Comparison of ENCODE assay signal across 18 cellular contexts in genomic region chr7:129307592-129307991, GRCh38.
DNase-seq lines count a peak whose midpoint lies in the region; ATAC-seq and TF ChIP-seq lines count a peak whose summit lies in the region.
"Had no signal": no experiment of that assay in that cellular context is flagged by ENCODE, and none has a peak within 500 bp of the region (broad histone marks: within the 10 kb centered on the region; RNA-seq: fewer than 3 reads in every experiment).

No MANE protein-coding gene starts in this region.

- no peak overlapping the region for H4K12ac ChIP-seq in trophoblast cell (ENCODE audit: low read depth, low read length)

- H3K4me3 ChIP-seq in right cardiac atrium (ENCODE audit: low read length): no peak overlapping the region
- no peak overlapping the region for H3K4me3 ChIP-seq in trophoblast cell (ENCODE audit: low read depth, low read length)
- no peak overlapping the region for H3K4me3 ChIP-seq in H7 (ENCODE audit: insufficient read depth, low read depth, low read length)
- H3K4me3 ChIP-seq: BLaER1 treated with 17β-estradiol and CSF1 and Interleukin-3, amounts not matched to agents 10 nM and 100 nM; GM23338 had no signal

- no peak overlapping the region for H2AFZ ChIP-seq in trophoblast cell (ENCODE audit: insufficient read depth, low read length, poor library complexity)
- H2AFZ ChIP-seq: GM23338 had no signal

- H3K79me1 ChIP-seq in trophoblast cell (ENCODE audit: low read length): no peaks in the 10 kb centered on the region

- H2BK12ac ChIP-seq in trophoblast cell (ENCODE audit: low read length): no peak overlapping the region

- no peak overlapping the region for H2BK5ac ChIP-seq in trophoblast cell (ENCODE audit: low read depth, low read length, poor library complexity)

- no peak for TF ChIP-seq CTCF in GM10248 (IDR thresholded peaks at IDR 0.05; ENCODE audit: control extremely low read depth, extremely low read depth, low read depth, missing control alignments)

- peak overlapping the region; percentile 19 for H3K27ac ChIP-seq in right cardiac atrium (ENCODE audit: low read length)
- peak overlapping the region; percentile 11 for H3K27ac ChIP-seq in cingulate gyrus (ENCODE audit: low read depth, low read length)
- H3K27ac ChIP-seq in trophoblast cell (ENCODE audit: low read depth, low read length): no peak overlapping the region
- H3K27ac ChIP-seq: BLaER1 treated with 17β-estradiol and CSF1 and Interleukin-3, amounts not matched to agents 10 nM and 100 nM; HL-60 had no signal

- no peak overlapping the region for H3K14ac ChIP-seq in trophoblast cell (ENCODE audit: low read length)

- H3K79me2 ChIP-seq in trophoblast cell (ENCODE audit: control insufficient read depth, insufficient read depth, low read length, poor library complexity): no peaks in the 10 kb centered on the region

- intact Hi-C loops in right cardiac atrium (cut with DNase I) (no loop called here), left ventricle myocardium superior (cut with micrococcal nuclease) (no loop called here)

- no peak overlapping the region for H3K23ac ChIP-seq in trophoblast cell (ENCODE audit: low read length)

- H4K8ac ChIP-seq in trophoblast cell (ENCODE audit: low read depth, low read length): no peak overlapping the region

- H2BK120ac ChIP-seq in trophoblast cell (ENCODE audit: insufficient read depth, low read length, poor library complexity): no peak overlapping the region

- DNase-seq in right cardiac atrium: no peak
- no peak for DNase-seq in left ventricle myocardium superior
- DNase-seq in trophoblast cell: peak; percentile 74 to 76
- no peak for DNase-seq in GM10248 (ENCODE audit: extremely low spot score)
- DNase-seq in H7: no peak
- DNase-seq: 8988T, Karpas-422, NCI-H1417, NCI-H2081, NCI-H524, OCI-M1, RPMI8226 had no signal

- H3K36me3 ChIP-seq in trophoblast cell (ENCODE audit: control insufficient read depth in 1 of 2, insufficient read depth in 2 of 2, low read length in 2 of 2): no peaks in the 10 kb centered on the region
- H3K36me3 ChIP-seq in H7 (replicated peaks; ENCODE audit: control insufficient read depth, insufficient read depth, low read length): no peaks in the 10 kb centered on the region

- H3K4ac ChIP-seq in trophoblast cell (ENCODE audit: low read depth, low read length): no peak overlapping the region

- WGBS in right cardiac atrium: 87% methylated on average over 3 of the region's 3 CpGs
- no CpG with 5 or more reads among the region's 3 CpGs for WGBS in trophoblast cell (ENCODE audit: extremely low coverage, insufficient coverage, insufficient read length)

- no peak overlapping the region for H4K91ac ChIP-seq in trophoblast cell (ENCODE audit: low read depth, low read length)

- H3K4me1 ChIP-seq in right cardiac atrium (ENCODE audit: control insufficient read depth, insufficient read depth, low read length) (peaks cover 5% of the 10 kb centered on the region), trophoblast cell (ENCODE audit: control insufficient read depth in 1 of 2, insufficient read depth in 2 of 2, low read length in 2 of 2) (peaks cover 0 to 4% of the 10 kb centered on the region in 2 experiments)

- H3K18ac ChIP-seq in trophoblast cell (ENCODE audit: low read length): no peak overlapping the region

- ATAC-seq in right cardiac atrium (no peak), left ventricle myocardium superior (no peak), GM19324 (IDR thresholded peaks at IDR 0.05; ENCODE audit: low FRiP score, unreplicated experiment) (no peak), HG03521 (IDR thresholded peaks at IDR 0.05; ENCODE audit: unreplicated experiment) (no peak)
- ATAC-seq: GM23338 had no signal

- H3K27me3 ChIP-seq in right cardiac atrium (ENCODE audit: control insufficient read depth, insufficient read depth) (no peaks in the 10 kb centered on the region), trophoblast cell (ENCODE audit: insufficient read depth, low read length) (no peaks in the 10 kb centered on the region), H7 (ENCODE audit: control insufficient read depth, insufficient read depth, low read length) (no peaks in the 10 kb centered on the region)
- H3K27me3 ChIP-seq: BLaER1 treated with 17β-estradiol and CSF1 and Interleukin-3, amounts not matched to agents 10 nM and 100 nM had no signal

- H3K9me3 ChIP-seq in right cardiac atrium (ENCODE audit: control insufficient read depth, low read length): no peaks in the 10 kb centered on the region
- H3K9me3 ChIP-seq in trophoblast cell (ENCODE audit: insufficient read depth, low read depth, low read length): no peaks in the 10 kb centered on the region

- H3K9ac ChIP-seq in trophoblast cell (ENCODE audit: low read length): no peak overlapping the region
- H3K9ac ChIP-seq: BLaER1 treated with 17β-estradiol and CSF1 and Interleukin-3, amounts not matched to agents 10 nM and 100 nM had no signal

- no peak overlapping the region for H2AK5ac ChIP-seq in trophoblast cell (ENCODE audit: low read length)

- no peak overlapping the region for H3K4me2 ChIP-seq in trophoblast cell (ENCODE audit: low read length)
- H3K4me2 ChIP-seq: BLaER1 treated with 17β-estradiol and CSF1 and Interleukin-3, amounts not matched to agents 10 nM and 100 nM; GM23338 had no signal

- CTCF ChIA-PET in GM10248 (lab: Yijun Ruan, JAX): interaction anchor here (1.2 to 4.7 kb wide), 2 partner anchors 11 to 35 kb away, joined by 4 to 24 read pairs; no protein-coding TSS in a partner anchor

- POLR2A ChIA-PET in GM10248 (lab: Yijun Ruan, JAX): no interaction called here

Comparison
In these comparisons a context has a peak if more than half of its experiments do, and no peak if none do; other contexts are left out.
1. DNase-seq: peak in trophoblast cell (2 of 2); none in right cardiac atrium (0 of 3), left ventricle myocardium superior (single experiment), GM10248 (single experiment) and H7 (single experiment).